ENCODE assay signal across 7 cellular contexts in the genomic region with DNA sequence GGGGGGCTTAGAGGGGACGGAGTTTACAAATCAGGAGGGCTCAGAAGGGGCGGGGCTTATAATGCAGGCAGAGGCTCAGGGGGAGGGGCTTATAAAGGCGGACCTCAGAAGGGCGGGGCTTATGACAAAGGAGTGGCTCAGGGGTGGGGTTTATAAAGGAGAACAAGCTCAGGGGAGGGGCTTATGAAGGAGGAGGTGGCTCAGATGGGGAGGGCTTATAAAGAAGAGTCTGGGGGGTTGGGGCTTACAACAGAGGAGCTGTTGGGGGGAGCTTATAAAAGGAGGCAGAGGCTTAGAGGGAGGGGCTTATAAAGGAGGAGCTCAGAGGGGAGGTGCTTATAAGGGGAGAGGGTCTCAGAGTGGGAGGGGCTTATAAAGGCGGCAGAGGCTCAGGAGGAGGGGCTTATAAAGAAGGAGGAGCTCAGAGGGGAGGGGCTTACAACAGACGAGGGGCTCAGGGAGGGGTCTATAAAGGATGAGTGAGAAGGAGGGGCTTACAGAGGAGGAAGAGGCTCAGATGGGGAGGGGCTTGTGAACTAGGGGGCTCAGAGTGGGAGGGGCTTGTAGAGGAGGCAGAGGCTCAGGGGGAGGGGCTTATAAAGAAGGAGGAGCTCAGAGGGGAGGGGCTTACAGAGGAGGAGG. TPM values are rescaled to one million over a fixed set of nuclear protein-coding genes. Genes with fewer than 3 reads are reported as not detected.
DNase-seq lines count a peak whose midpoint lies in the region; ATAC-seq lines count a peak whose summit lies in the region.
"Had no signal": no experiment of that assay in that cellular context is flagged by ENCODE, and none has a peak within 500 bp of the region (broad histone marks: within the 10 kb centered on the region; RNA-seq: fewer than 3 reads in every experiment).

No MANE protein-coding gene starts in this region.

- CTCF ChIA-PET in activated CD4-positive, alpha-beta T cell treated with anti-CD3 and anti-CD28 coated beads for 36 hours (lab: Charles Lee), result interaction anchor here (0.6 to 1.3 kb wide), 5 partner anchors 9 to 529 kb away, joined by 3 to 5 read pairs (median 3); no protein-coding TSS in a partner anchor

- no peaks in the 10 kb centered on the region for H3K9me3 Mint-ChIP-seq in activated CD4-positive, alpha-beta T cell treated with anti-CD3 and anti-CD28 coated beads for 36 hours (ENCODE audit: low read depth)
- no peaks in the 10 kb centered on the region for H3K9me3 Mint-ChIP-seq in activated T-cell treated with anti-CD3 and anti-CD28 coated beads, Interleukin-2, amount 50 U/mL, for 24 hours

- H3K4me3 Mint-ChIP-seq in activated CD4-positive, alpha-beta T cell treated with anti-CD3 and anti-CD28 coated beads for 36 hours, result no peak overlapping the region
- H3K4me3 Mint-ChIP-seq in activated T-cell treated with anti-CD3 and anti-CD28 coated beads, Interleukin-2, amount 50 U/mL, for 24 hours, result no peak overlapping the region

- H3K4me1 Mint-ChIP-seq in activated CD4-positive, alpha-beta T cell treated with anti-CD3 and anti-CD28 coated beads for 36 hours, result peaks cover 9% of the 10 kb centered on the region
- peaks cover 10% of the 10 kb centered on the region for H3K4me1 Mint-ChIP-seq in activated T-cell treated with anti-CD3 and anti-CD28 coated beads, Interleukin-2, amount 50 U/mL, for 24 hours (ENCODE audit: low read depth)

- H3K27ac Mint-ChIP-seq in activated CD4-positive, alpha-beta T cell treated with anti-CD3 and anti-CD28 coated beads for 36 hours, result no peak overlapping the region
- H3K27ac Mint-ChIP-seq in activated T-cell treated with anti-CD3 and anti-CD28 coated beads, Interleukin-2, amount 50 U/mL, for 24 hours, result no peak overlapping the region

- DNase-seq in activated CD4-positive, alpha-beta T cell treated with anti-CD3 and anti-CD28 coated beads for 36 hours, result peak; percentile 68
- no peak for DNase-seq in activated CD4-positive, alpha-beta T cell treated with anti-CD3 and anti-CD28 coated beads, Interleukin-2, amount 50 U/mL, for 4 hours
- peak; percentile 54 for DNase-seq in activated T-cell treated with anti-CD3 and anti-CD28 coated beads, Interleukin-2, amount 50 U/mL, for 24 hours
- DNase-seq in stimulated activated naive CD8-positive, alpha-beta T cell treated with anti-CD3 and anti-CD28 coated beads, Interleukin-15, Interleukin-2, amounts not matched to agents 100 U/mL and 50 U/mL, for 24 hours, result peak; percentile 55
- DNase-seq: right lobe of liver had no signal

- ATAC-seq in activated CD4-positive, alpha-beta T cell treated with anti-CD3 and anti-CD28 coated beads for 36 hours, result peak; percentile 77
- peak; percentile 11 for ATAC-seq in stimulated activated naive CD8-positive, alpha-beta T cell treated with anti-CD3 and anti-CD28 coated beads, Interleukin-15, Interleukin-2, amounts not matched to agents 100 U/mL and 50 U/mL, for 24 hours
- ATAC-seq in HG03460 (IDR thresholded peaks at IDR 0.05; ENCODE audit: unreplicated experiment) (no peak), GM18873 (IDR thresholded peaks at IDR 0.05; ENCODE audit: low FRiP score, unreplicated experiment) (no peak)

- intact Hi-C loops in activated CD4-positive, alpha-beta T cell treated with anti-CD3 and anti-CD28 coated beads for 36 hours (cut with DNase I, micrococcal nuclease), result loop anchor here in 1 of 2 experiments (1.0 kb wide), 2 partner anchors 194 to 203 kb away; no protein-coding TSS in a partner anchor

- POLR2A ChIA-PET in activated CD4-positive, alpha-beta T cell treated with anti-CD3 and anti-CD28 coated beads for 36 hours (lab: Charles Lee), result interaction anchor here (0.6 to 1.0 kb wide), 4 partner anchors 15 to 204 kb away, joined by 3 to 9 read pairs (median 4); no protein-coding TSS in a partner anchor

- H3K27me3 Mint-ChIP-seq in activated CD4-positive, alpha-beta T cell treated with anti-CD3 and anti-CD28 coated beads for 36 hours, result no peaks in the 10 kb centered on the region
- no peaks in the 10 kb centered on the region for H3K27me3 Mint-ChIP-seq in activated T-cell treated with anti-CD3 and anti-CD28 coated beads, Interleukin-2, amount 50 U/mL, for 24 hours

- no peaks in the 10 kb centered on the region for H3K36me3 Mint-ChIP-seq in activated CD4-positive, alpha-beta T cell treated with anti-CD3 and anti-CD28 coated beads for 36 hours (ENCODE audit: low read depth)
- no peaks in the 10 kb centered on the region for H3K36me3 Mint-ChIP-seq in activated T-cell treated with anti-CD3 and anti-CD28 coated beads, Interleukin-2, amount 50 U/mL, for 24 hours (ENCODE audit: low read depth)

RNA-seq across cellular contexts. Expression of a gene that starts 1.0 kb away (rescaled TPM):
- total RNA-seq in activated CD4-positive, alpha-beta T cell treated with anti-CD3 and anti-CD28 coated beads for 36 hours, result under 1 TPM in 1 of 2 experiments, not detected in 1; 0.49 TPM

RNA-seq across cellular contexts. Expression of a gene that starts 3.9 kb away (rescaled TPM):
- total RNA-seq in activated CD4-positive, alpha-beta T cell treated with anti-CD3 and anti-CD28 coated beads for 36 hours, result not detected
- total RNA-seq: right lobe of liver had no signal

RNA-seq across cellular contexts. Expression of a gene that starts 21.2 kb away (rescaled TPM):
- total RNA-seq in activated CD4-positive, alpha-beta T cell treated with anti-CD3 and anti-CD28 coated beads for 36 hours, result 10 to 100 TPM in 1 of 2 experiments, 1 to 10 TPM in 1; 9.6 to 15.4 TPM

RNA-seq across cellular contexts. Expression of a gene that starts 26.8 kb away (rescaled TPM):
- 10 to 100 TPM; 40.8 to 50.7 TPM for total RNA-seq in activated CD4-positive, alpha-beta T cell treated with anti-CD3 and anti-CD28 coated beads for 36 hours

RNA-seq across cellular contexts. Expression of a gene that starts 59.7 kb away (rescaled TPM):
- 1 to 10 TPM; 1.4 to 2.5 TPM for total RNA-seq in activated CD4-positive, alpha-beta T cell treated with anti-CD3 and anti-CD28 coated beads for 36 hours

Comparison
In these comparisons a context has a peak if more than half of its experiments do, and no peak if none do; other contexts are left out.
1. DNase-seq: peak in activated CD4-positive, alpha-beta T cell treated with anti-CD3 and anti-CD28 coated beads for 36 hours (single experiment), activated T-cell treated with anti-CD3 and anti-CD28 coated beads, Interleukin-2, amount 50 U/mL, for 24 hours (single experiment) and stimulated activated naive CD8-positive, alpha-beta T cell treated with anti-CD3 and anti-CD28 coated beads, Interleukin-15, Interleukin-2, amounts not matched to agents 100 U/mL and 50 U/mL, for 24 hours (single experiment); none in activated CD4-positive, alpha-beta T cell treated with anti-CD3 and anti-CD28 coated beads, Interleukin-2, amount 50 U/mL, for 4 hours (0 of 2).
2. ATAC-seq: peak in activated CD4-positive, alpha-beta T cell treated with anti-CD3 and anti-CD28 coated beads for 36 hours (single experiment) and stimulated activated naive CD8-positive, alpha-beta T cell treated with anti-CD3 and anti-CD28 coated beads, Interleukin-15, Interleukin-2, amounts not matched to agents 100 U/mL and 50 U/mL, for 24 hours (single experiment); none in HG03460 (single experiment) and GM18873 (single experiment).